Comparison of ENCODE assay signal across 20 cellular contexts in the genomic region with DNA sequence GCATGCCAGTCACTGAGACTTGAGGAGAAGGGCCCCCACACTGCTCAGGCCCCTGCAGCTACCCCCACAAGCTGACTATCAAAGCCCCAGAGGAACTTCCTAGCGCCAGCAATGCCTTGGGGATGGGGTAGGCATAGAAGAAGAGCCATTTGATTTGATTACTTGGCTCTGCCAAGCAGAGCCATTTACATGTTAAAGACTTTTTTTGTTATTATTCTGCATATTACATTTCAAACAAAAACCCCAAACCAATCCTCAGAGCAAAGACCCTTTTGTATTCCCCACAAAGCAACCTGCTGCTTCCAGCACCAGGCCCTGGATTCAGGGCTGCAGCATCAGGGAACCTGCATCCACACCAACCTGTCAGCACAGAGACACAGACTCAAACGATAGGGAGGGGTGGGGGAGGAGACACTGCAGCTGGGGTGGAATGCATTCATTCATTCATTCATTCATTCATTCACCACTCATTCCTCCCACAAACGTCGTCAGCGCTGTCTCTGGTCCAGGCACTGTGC.
DNase-seq lines count a peak whose midpoint lies in the region; ATAC-seq and TF ChIP-seq lines count a peak whose summit lies in the region.
"Had no signal": no experiment of that assay in that cellular context is flagged by ENCODE, and none has a peak within 500 bp of the region (broad histone marks: within the 10 kb centered on the region; RNA-seq: fewer than 3 reads in every experiment).

No MANE protein-coding gene starts in this region.

- H3F3A ChIP-seq in SK-N-SH (replicated peaks; ENCODE audit: insufficient read depth), result no peaks in the 10 kb centered on the region

- intact Hi-C loops in sigmoid colon (cut with DNase I), result no loop called here

- H3K27me3 ChIP-seq in SK-N-SH (ENCODE audit: insufficient read depth) (no peaks in the 10 kb centered on the region), WERI-Rb-1 (ENCODE audit: insufficient read depth, low read depth, severe bottlenecking) (no peaks in the 10 kb centered on the region), endodermal cell (ENCODE audit: control insufficient read depth, insufficient read depth, low read length, poor library complexity, severe bottlenecking) (no peaks in the 10 kb centered on the region), sigmoid colon (no peaks in the 10 kb centered on the region)

- no peak overlapping the region for H3K4me3 Mint-ChIP-seq in endodermal cell
- H3K4me3 Mint-ChIP-seq: B cell; CD4-positive, CD25-positive, alpha-beta regulatory T cell had no signal

- peaks cover 0 to 15% of the 10 kb centered on the region in 2 experiments; a peak in 1 of 4 replicates for H3K4me1 ChIP-seq in SK-N-SH (ENCODE audit: control insufficient read depth in 1 of 2, insufficient read depth in 2 of 2, low read depth in 1 of 2, low read length in 1 of 2)
- no peaks in the 10 kb centered on the region for H3K4me1 ChIP-seq in endodermal cell (ENCODE audit: control insufficient read depth, insufficient read depth, low read length)
- no peaks in the 10 kb centered on the region for H3K4me1 ChIP-seq in sigmoid colon

- H3K27ac Mint-ChIP-seq in endodermal cell, result no peak overlapping the region
- H3K27ac Mint-ChIP-seq: B cell; CD4-positive, CD25-positive, alpha-beta regulatory T cell had no signal

- no peaks in the 10 kb centered on the region for H3K9me2 ChIP-seq in SK-N-SH

- TF ChIP-seq POLR2A in sigmoid colon (IDR thresholded peaks at IDR 0.05), result no peak

- H2AFZ ChIP-seq in SK-N-SH (ENCODE audit: low read depth), result no peak overlapping the region

- no peaks in the 10 kb centered on the region for H3K79me2 ChIP-seq in SK-N-SH (ENCODE audit: insufficient read depth)

- TF ChIP-seq EP300 in SK-N-SH (IDR thresholded peaks at IDR 0.05; ENCODE audit: borderline replicate concordance in 1 of 2, low read depth in 1 of 2, low read length in 1 of 2) (no peak), sigmoid colon (IDR thresholded peaks at IDR 0.05) (no peak)

- ATAC-seq in SK-N-SH treated with all-trans-retinoic acid at 6 μM for 48 hours (no peak), GM21717 (IDR thresholded peaks at IDR 0.05; ENCODE audit: unreplicated experiment) (no peak), GM18873 (IDR thresholded peaks at IDR 0.05; ENCODE audit: low FRiP score, unreplicated experiment) (no peak)
- ATAC-seq: HepG2, Panc1, Right ventricle myocardium inferior had no signal

- no peak for TF ChIP-seq RAD21 in SK-N-SH (IDR thresholded peaks at IDR 0.05; ENCODE audit: low read length)

- no peak overlapping the region for H3K9ac ChIP-seq in SK-N-SH
- H3K9ac ChIP-seq in endodermal cell (ENCODE audit: extremely low read depth, low read length, poor library complexity, severe bottlenecking), result no peak overlapping the region
- H3K9ac ChIP-seq: KMS-11 had no signal

- no peaks in the 10 kb centered on the region for H3K36me3 ChIP-seq in SK-N-SH (replicated peaks in 1 of 2; ENCODE audit: control insufficient read depth in 1 of 2, insufficient read depth in 2 of 2, low read length in 1 of 2)
- no peaks in the 10 kb centered on the region for H3K36me3 ChIP-seq in WERI-Rb-1
- no peaks in the 10 kb centered on the region for H3K36me3 ChIP-seq in endodermal cell (ENCODE audit: control insufficient read depth, insufficient read depth, low read length)
- no peaks in the 10 kb centered on the region for H3K36me3 ChIP-seq in sigmoid colon

- no peaks in the 10 kb centered on the region for H3K9me3 Mint-ChIP-seq in endodermal cell

- TF ChIP-seq CTCF in SK-N-SH (IDR thresholded peaks at IDR 0.05) (no peak), WERI-Rb-1 (IDR thresholded peaks at IDR 0.05; ENCODE audit: low read depth, low read length) (no peak), endodermal cell (conservative IDR thresholded peaks at IDR 0.05) (no peak), sigmoid colon (IDR thresholded peaks at IDR 0.05) (no peak)

- H3K9me3 ChIP-seq in SK-N-SH (no peaks in the 10 kb centered on the region), WERI-Rb-1 (ENCODE audit: severe bottlenecking) (no peaks in the 10 kb centered on the region), endodermal cell (ENCODE audit: control insufficient read depth, low read length) (no peaks in the 10 kb centered on the region), sigmoid colon (no peaks in the 10 kb centered on the region)

- H3K27ac ChIP-seq in SK-N-SH (ENCODE audit: low read depth in 2 of 2, low read length in 1 of 2) (no peak overlapping the region), WERI-Rb-1 (no peak overlapping the region), endodermal cell (ENCODE audit: low read depth, low read length) (no peak overlapping the region), sigmoid colon (no peak overlapping the region)
- H3K27ac ChIP-seq: 22Rv1, KMS-11 had no signal

- POLR2A ChIA-PET in SK-N-SH (lab: Yijun Ruan, JAX), result no interaction called here

- CTCF ChIA-PET in SK-N-SH (lab: Yijun Ruan, JAX), result interaction anchor here (1.2 to 2.9 kb wide), 4 partner anchors 32 to 62 kb away, joined by 3 to 8 read pairs (median 5); no protein-coding TSS in a partner anchor

- 50% methylated on average over 5 of the region's 5 CpGs for WGBS in SK-N-SH (ENCODE audit: low lambda C conversion rate)
- 82% methylated on average over 4 of the region's 5 CpGs; no CpG with 5 or more reads in 1 of the 2 experiments for WGBS in endodermal cell (ENCODE audit: insufficient coverage in 1 of 2, insufficient read length in 1 of 2), 2 experiments
- 44 to 57% methylated on average over 5 of the region's 5 CpGs for WGBS in sigmoid colon, 2 donors

- H3K4me2 ChIP-seq in SK-N-SH, result no peak overlapping the region
- H3K4me2 ChIP-seq: KMS-11 had no signal

- peaks cover 6% of the 10 kb centered on the region for H3K27me3 Mint-ChIP-seq in endodermal cell (ENCODE audit: insufficient read depth)

- H3K4me3 ChIP-seq in SK-N-SH (ENCODE audit: low read depth in 2 of 2, low read length in 1 of 2) (no peak overlapping the region), WERI-Rb-1 (ENCODE audit: low read depth, low read length) (no peak overlapping the region), endodermal cell (ENCODE audit: low read length) (no peak overlapping the region), sigmoid colon (no peak overlapping the region)

- H4K20me1 ChIP-seq in SK-N-SH (ENCODE audit: insufficient read depth), result no peaks in the 10 kb centered on the region

- no peaks in the 10 kb centered on the region for H3K4me1 Mint-ChIP-seq in endodermal cell
- H3K4me1 Mint-ChIP-seq: B cell; CD4-positive, CD25-positive, alpha-beta regulatory T cell had no signal

- DNase-seq in SK-N-SH (peak; percentile 14), WERI-Rb-1 (peak; percentile 1), endodermal cell (peak; percentile 39), sigmoid colon (peak; percentile 19), COLO829 (ENCODE audit: low spot score) (no peak)
- DNase-seq: Calu3; CD4-positive, CD25-positive, alpha-beta regulatory T cell; DMS53; NCI-H1048; NCI-H2227 treated with DMSO at 0.1 percent for 48 hours; NCI-H524 had no signal

- H3K36me3 Mint-ChIP-seq in endodermal cell (ENCODE audit: low read depth), result no peaks in the 10 kb centered on the region
- H3K36me3 Mint-ChIP-seq: CD4-positive, CD25-positive, alpha-beta regulatory T cell had no signal

TF ChIP-seq in SK-N-SH, 30 proteins besides CTCF, POLR2A, EP300 and RAD21 (continues in another document):
- TF ChIP-seq SMC3 (IDR thresholded peaks at IDR 0.05; ENCODE audit: low read depth, low read length) (no peak), TCF12 (IDR thresholded peaks at IDR 0.05) (no peak), TAF1 (IDR thresholded peaks at IDR 0.05; ENCODE audit: borderline replicate concordance, low read depth, low read length) (no peak), ELF1 (IDR thresholded peaks at IDR 0.05) (no peak), GATA2 (CRISPR knock-in tag; IDR thresholded peaks at IDR 0.05) (no peak)
- TF ChIP-seq, protein P1, sequence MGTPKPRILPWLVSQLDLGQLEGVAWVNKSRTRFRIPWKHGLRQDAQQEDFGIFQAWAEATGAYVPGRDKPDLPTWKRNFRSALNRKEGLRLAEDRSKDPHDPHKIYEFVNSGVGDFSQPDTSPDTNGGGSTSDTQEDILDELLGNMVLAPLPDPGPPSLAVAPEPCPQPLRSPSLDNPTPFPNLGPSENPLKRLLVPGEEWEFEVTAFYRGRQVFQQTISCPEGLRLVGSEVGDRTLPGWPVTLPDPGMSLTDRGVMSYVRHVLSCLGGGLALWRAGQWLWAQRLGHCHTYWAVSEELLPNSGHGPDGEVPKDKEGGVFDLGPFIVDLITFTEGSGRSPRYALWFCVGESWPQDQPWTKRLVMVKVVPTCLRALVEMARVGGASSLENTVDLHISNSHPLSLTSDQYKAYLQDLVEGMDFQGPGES (IDR thresholded peaks at IDR 0.05; ENCODE audit: low read depth, low read length), result no peak

TF ChIP-seq in SK-N-SH treated with all-trans-retinoic acid at 6 μM for 48 hours, 23 proteins besides CTCF, POLR2A, EP300 and RAD21 (continues in another document):
- TF ChIP-seq ZC3H10 (CRISPR knock-in tag; IDR thresholded peaks at IDR 0.05) (no peak), ARNTL (CRISPR knock-in tag; IDR thresholded peaks at IDR 0.05; ENCODE audit: borderline replicate concordance, low read depth) (no peak), ISL1 (CRISPR knock-in tag; IDR thresholded peaks at IDR 0.05) (no peak), BACH2 (CRISPR knock-in tag; IDR thresholded peaks at IDR 0.05; ENCODE audit: borderline replicate concordance) (no peak), ZFP3 (CRISPR knock-in tag; IDR thresholded peaks at IDR 0.05) (no peak), CSDC2 (CRISPR knock-in tag; IDR thresholded peaks at IDR 0.05) (no peak), PPARA (CRISPR knock-in tag; IDR thresholded peaks at IDR 0.05; ENCODE audit: borderline replicate concordance) (no peak)
- TF ChIP-seq, protein P2, sequence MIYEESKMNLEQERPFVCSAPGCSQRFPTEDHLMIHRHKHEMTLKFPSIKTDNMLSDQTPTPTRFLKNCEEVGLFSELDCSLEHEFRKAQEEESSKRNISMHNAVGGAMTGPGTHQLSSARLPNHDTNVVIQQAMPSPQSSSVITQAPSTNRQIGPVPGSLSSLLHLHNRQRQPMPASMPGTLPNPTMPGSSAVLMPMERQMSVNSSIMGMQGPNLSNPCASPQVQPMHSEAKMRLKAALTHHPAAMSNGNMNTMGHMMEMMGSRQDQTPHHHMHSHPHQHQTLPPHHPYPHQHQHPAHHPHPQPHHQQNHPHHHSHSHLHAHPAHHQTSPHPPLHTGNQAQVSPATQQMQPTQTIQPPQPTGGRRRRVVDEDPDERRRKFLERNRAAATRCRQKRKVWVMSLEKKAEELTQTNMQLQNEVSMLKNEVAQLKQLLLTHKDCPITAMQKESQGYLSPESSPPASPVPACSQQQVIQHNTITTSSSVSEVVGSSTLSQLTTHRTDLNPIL (CRISPR knock-in tag; IDR thresholded peaks at IDR 0.05; ENCODE audit: low read depth), result no peak
